ENCODE assay signal across 1 cellular context in genomic region chr12:111842556-111843396, GRCh38.
A peak's percentile ranks its signal among the peaks of the same experiment; 100 is the strongest.
TF ChIP-seq lines count a peak whose summit lies in the region.

No MANE protein-coding gene starts in this region.

TF ChIP-seq in HepG2, 621 proteins besides CTCF, POLR2A, EP300 and RAD21 (continued from another document):
- TF ChIP-seq STAT6 (CRISPR knock-in tag; IDR thresholded peaks at IDR 0.05; ENCODE audit: borderline replicate concordance) (no peak), CHCHD3 (CRISPR knock-in tag; IDR thresholded peaks at IDR 0.05) (no peak), ZNF18 (CRISPR knock-in tag; IDR thresholded peaks at IDR 0.05; ENCODE audit: insufficient replicate concordance) (peak; percentile 1), DRAP1 (CRISPR knock-in tag; IDR thresholded peaks at IDR 0.05) (no peak), ZNF484 (CRISPR knock-in tag; IDR thresholded peaks at IDR 0.05; ENCODE audit: borderline replicate concordance, low read depth) (no peak), POLR2AphosphoS5 (IDR thresholded peaks at IDR 0.05; ENCODE audit: low read depth, low read length) (no peak), ZNF20 (CRISPR knock-in tag; IDR thresholded peaks at IDR 0.05) (no peak), DBP (CRISPR knock-in tag; IDR thresholded peaks at IDR 0.05; ENCODE audit: not compliant biosample characterization) (no peak), ZIK1 (CRISPR knock-in tag; IDR thresholded peaks at IDR 0.05; ENCODE audit: borderline replicate concordance, low read depth) (no peak), ETV6 (CRISPR knock-in tag; conservative IDR thresholded peaks at IDR 0.05) (0 out of 2 replicates have a peak, but pooled peaks have one; percentile 33)
